Comparison of ENCODE assay signal across 1 cellular context in genomic region chr18:79677840-79678239, GRCh38.
TF ChIP-seq lines count a peak whose summit lies in the region.

No MANE protein-coding gene starts in this region.

TF ChIP-seq in HEK293, 187 proteins besides CTCF, POLR2A, EP300 and RAD21 (continued from another document):
- TF ChIP-seq ZNF211 (tag by site-specific recombination; IDR thresholded peaks at IDR 0.05; ENCODE audit: low read depth) (no peak), REST (tag by site-specific recombination; IDR thresholded peaks at IDR 0.05) (no peak), ZBTB10 (tag by site-specific recombination; IDR thresholded peaks at IDR 0.05) (no peak), WT1 (tag by site-specific recombination; IDR thresholded peaks at IDR 0.05) (no peak), ZFHX2 (tag by site-specific recombination; conservative IDR thresholded peaks at IDR 0.05) (no peak)
